ENCODE assay signal across 8 cellular contexts in the genomic region with DNA sequence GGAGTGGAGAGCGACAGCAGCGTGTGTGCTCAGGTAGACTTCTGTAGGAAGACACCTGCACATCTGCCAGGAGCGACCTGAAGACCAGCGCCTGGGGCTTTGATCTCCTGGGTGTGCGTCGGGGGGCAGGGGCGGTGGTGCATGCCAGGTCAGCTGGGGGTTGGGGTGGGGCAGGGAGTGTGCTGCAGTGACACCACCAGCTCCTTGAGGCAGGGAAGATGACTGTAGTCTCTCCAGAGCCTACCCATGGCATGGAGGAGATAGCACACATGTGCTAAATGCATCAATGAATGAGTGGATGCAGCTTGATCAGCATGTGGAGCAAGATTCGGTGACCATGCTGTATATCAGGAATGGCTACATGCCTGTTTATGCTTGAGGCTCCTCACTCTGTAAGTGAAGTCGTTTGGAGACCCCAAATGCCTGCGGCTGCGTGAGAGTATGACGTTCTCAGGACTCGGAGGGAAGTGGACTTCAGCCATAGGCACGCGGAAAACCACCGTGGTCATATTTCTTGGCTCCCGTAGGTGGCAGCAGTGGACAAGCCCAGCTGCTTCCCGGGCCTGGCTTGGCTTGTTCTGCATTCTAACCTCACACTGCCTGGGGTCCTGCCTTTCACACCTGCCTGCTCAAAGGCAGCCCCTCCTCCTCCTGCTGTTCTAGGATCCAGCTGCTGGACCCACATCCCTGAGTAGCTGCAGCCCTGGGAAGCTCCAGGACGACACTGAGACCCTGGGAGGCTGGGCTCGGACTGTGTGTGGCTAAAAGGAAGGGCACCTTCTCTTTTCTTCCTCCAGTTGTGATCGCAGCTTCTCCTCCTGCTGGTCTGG. TPM values are rescaled to one million over a fixed set of nuclear protein-coding genes. Genes with fewer than 3 reads are reported as not detected.
DNase-seq lines count a peak whose midpoint lies in the region; ATAC-seq and TF ChIP-seq lines count a peak whose summit lies in the region.

No MANE protein-coding gene starts in this region.

- WGBS in lower leg skin, 2 donors = 25 to 32% methylated on average over 19 to 21 of the region's 21 CpGs

- peak; percentile 64 for DNase-seq in G401 (ENCODE audit: low spot score)
- peak; percentile 78 for DNase-seq in NCI-H2171 treated with DMSO at 0.1 percent for 48 hours (lab: John Stamatoyannopoulos, UW)
- DNase-seq in dedifferentiated amniotic fluid mesenchymal stem cell (ENCODE audit: extremely low spot score) = peak; percentile 68
- peak; percentile 40 to 89 for DNase-seq in lower leg skin (ENCODE audit: low spot score in 2 of 2)
- peak; percentile 31 to 43 for DNase-seq in stimulated activated CD4-positive, alpha-beta T cell treated with anti-CD3 and anti-CD28 coated beads, Interleukin-4, amount 100 ng/mL, for 48 hours (ENCODE audit: low read depth in 2 of 2)
- no peak for DNase-seq in cortex of kidney (lab: John Stamatoyannopoulos, UW)

- no peak for TF ChIP-seq POLR2A in lower leg skin (IDR thresholded peaks at IDR 0.05)

- intact Hi-C loops in lower leg skin (cut with DNase I; ENCODE audit: low total_unique reads) = no loop called here

- H3K4me3 ChIP-seq in WI38 (ENCODE audit: low read depth, low read length) = no peak overlapping the region
- no peak overlapping the region for H3K4me3 ChIP-seq in lower leg skin (ENCODE audit: low read depth, poor library complexity, severe bottlenecking)

- in situ Hi-C loops in G401 (cut with HindIII; ENCODE audit: low sequenced_read_pairs) = no loop called here

- TF ChIP-seq CTCF in WI38 (IDR thresholded peaks at IDR 0.05; ENCODE audit: low read depth, low read length) (peak; percentile 59), lower leg skin (IDR thresholded peaks at IDR 0.05) (no peak)

- ATAC-seq in HG02588 (IDR thresholded peaks at IDR 0.05; ENCODE audit: unreplicated experiment) = peak; percentile 73

RNA-seq across cellular contexts. Expression of a gene that starts 39.4 kb away (rescaled TPM):
- not detected in 2 replicates for total RNA-seq in G401 (2014; rRNA removed; shearing (Covaris generic))
- total RNA-seq in lower leg skin = not detected

RNA-seq across cellular contexts. Expression of a gene that starts 47.7 kb away (rescaled TPM):
- total RNA-seq in G401 (2014; rRNA removed; shearing (Covaris generic)) = not detected in 2 replicates
- under 1 TPM in 1 of 4 donors, not detected in 3; 0.39 TPM for total RNA-seq in lower leg skin
